21 cellular contexts compared by ENCODE assay signal in the genomic region with DNA sequence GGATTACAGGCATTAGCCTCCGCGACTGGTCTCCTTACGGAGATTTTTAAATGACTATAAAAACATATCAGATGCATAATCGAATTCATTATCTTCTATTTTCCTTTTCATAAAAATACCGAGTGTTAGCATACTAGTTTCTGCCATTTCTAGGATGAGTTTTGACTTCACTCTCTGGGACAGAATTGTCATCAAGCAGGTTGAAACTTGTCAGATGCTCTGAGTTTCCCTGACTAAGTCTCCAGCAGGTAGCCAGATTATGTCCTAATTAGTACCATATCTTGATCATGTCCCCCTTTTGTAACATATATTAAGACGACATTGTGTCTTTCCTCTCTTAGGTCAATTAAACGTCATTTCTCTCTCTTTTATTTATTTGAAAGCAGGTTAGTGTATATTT.
"Had no signal": no experiment of that assay in that cellular context is flagged by ENCODE, and none has a peak within 500 bp of the region (broad histone marks: within the 10 kb centered on the region; RNA-seq: fewer than 3 reads in every experiment).

No MANE protein-coding gene starts in this region.

- H3K4me3 Mint-ChIP-seq: memory B cell; naive thymus-derived CD4-positive, alpha-beta T cell; natural killer cell had no signal

- DNase-seq: dorsolateral prefrontal cortex; effector CD4-positive, alpha-beta T cell; effector memory CD4-positive, alpha-beta T cell; foreskin melanocyte; gastrocnemius medialis; glutamatergic neuron; head of caudate nucleus; heart right ventricle; hippocampal formation; kidney; kidney glomerular epithelial cell; left colon; left ventricle myocardium superior; lower lobe of right lung; midbrain; naive thymus-derived CD4-positive, alpha-beta T cell; natural killer cell had no signal

- H3K9me3 Mint-ChIP-seq: memory B cell; naive thymus-derived CD4-positive, alpha-beta T cell; natural killer cell had no signal

- H3K9me3 ChIP-seq: esophagus muscularis mucosa, gastrocnemius medialis, heart right ventricle, lower lobe of right lung had no signal

- H3K4me1 Mint-ChIP-seq: memory B cell had no signal

- H3K4me1 ChIP-seq: gastrocnemius medialis, heart right ventricle, lower lobe of right lung had no signal

- H3K4me3 ChIP-seq: coronary artery, dorsolateral prefrontal cortex, esophagus muscularis mucosa, gastrocnemius medialis, heart right ventricle, lower lobe of right lung had no signal

- H3K27me3 ChIP-seq: esophagus muscularis mucosa, heart right ventricle had no signal

- H3K36me3 ChIP-seq: esophagus muscularis mucosa, gastrocnemius medialis, heart right ventricle, lower lobe of right lung had no signal

- ATAC-seq: gastrocnemius medialis; left colon; left lobe of liver; left ventricle myocardium superior; lower lobe of right lung; naive thymus-derived CD4-positive, alpha-beta T cell; natural killer cell had no signal

- H3K27ac ChIP-seq: coronary artery, dorsolateral prefrontal cortex, esophagus muscularis mucosa, gastrocnemius medialis, heart right ventricle, lower lobe of right lung had no signal

- H3K36me3 Mint-ChIP-seq: memory B cell; naive thymus-derived CD4-positive, alpha-beta T cell; natural killer cell had no signal

- H3K27ac Mint-ChIP-seq: memory B cell; naive thymus-derived CD4-positive, alpha-beta T cell; natural killer cell had no signal
